ENCODE assay signal across 1 cellular context in genomic region chr17:81251943-81252301, GRCh38.
TF ChIP-seq lines count a peak whose summit lies in the region.

No MANE protein-coding gene starts in this region.

TF ChIP-seq in K562, 482 proteins besides CTCF, POLR2A, EP300 and RAD21:
- TF ChIP-seq E2F4 (CRISPR knock-in tag; IDR thresholded peaks at IDR 0.05; ENCODE audit: low read depth) (no peak), NR1H2 (CRISPR knock-in tag; IDR thresholded peaks at IDR 0.05) (no peak), RBM22 (IDR thresholded peaks at IDR 0.05; ENCODE audit: low read depth, low read length, poor library complexity, severe bottlenecking) (peak; percentile 11), POLR2G (IDR thresholded peaks at IDR 0.05; ENCODE audit: low read depth, low read length) (no peak; the same call in none of the 2 replicates), SNIP1 (IDR thresholded peaks at IDR 0.05; ENCODE audit: low read depth) (no peak), SAFB2 (IDR thresholded peaks at IDR 0.05; ENCODE audit: borderline replicate concordance, low read depth, low read length, severe bottlenecking) (no peak), SNAPC5 (CRISPR knock-in tag; IDR thresholded peaks at IDR 0.05) (no peak), ZNF23 (CRISPR knock-in tag; IDR thresholded peaks at IDR 0.05) (no peak)
